ENCODE assay signal across 8 cellular contexts in the genomic region with DNA sequence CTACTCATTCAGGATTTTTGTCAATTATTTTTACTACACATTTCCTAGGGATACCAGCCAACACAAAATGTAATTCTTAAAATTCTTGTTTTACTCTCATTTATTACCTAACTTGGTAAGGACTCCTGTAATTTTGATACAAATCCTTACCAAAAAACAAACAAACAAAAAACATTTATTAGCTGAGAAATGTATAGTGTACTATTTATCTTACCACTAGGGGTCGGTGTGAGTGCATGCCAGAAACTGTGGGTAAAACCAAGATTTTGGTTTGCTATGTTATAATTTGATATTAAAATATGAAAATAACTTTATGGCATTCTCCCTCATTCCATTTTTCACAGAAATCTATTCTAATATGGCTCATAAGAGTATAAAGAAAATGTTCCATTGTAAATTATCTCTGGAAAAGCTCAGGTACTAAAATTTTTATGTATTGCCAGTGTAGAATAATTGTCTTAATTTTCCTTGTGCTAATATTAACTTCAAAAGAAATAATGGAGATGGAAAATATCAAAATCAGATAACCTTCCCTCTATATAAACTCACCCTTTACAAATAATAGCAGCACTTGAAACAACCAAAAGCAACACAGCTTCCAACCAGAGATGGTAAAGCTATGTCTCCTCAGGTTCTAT.
DNase-seq lines count a peak whose midpoint lies in the region; ATAC-seq, FAIRE-seq and TF ChIP-seq lines count a peak whose summit lies in the region.

No MANE protein-coding gene starts in this region.

- no peaks in the 10 kb centered on the region for H4K20me1 ChIP-seq in GM23338 (replicated peaks; ENCODE audit: insufficient read depth)

- H3K4me3 Mint-ChIP-seq in CD14-positive monocyte (no peak overlapping the region), GM23338 (no peak overlapping the region)

- H3K36me3 Mint-ChIP-seq in CD14-positive monocyte (no peaks in the 10 kb centered on the region), GM23338 (ENCODE audit: low read depth) (no peaks in the 10 kb centered on the region)

- no peak overlapping the region for H2AFZ ChIP-seq in GM23338

- no peak overlapping the region for H3K27ac ChIP-seq in GM23338 (ENCODE audit: low read depth)
- H3K27ac ChIP-seq in kidney (ENCODE audit: low read depth in 2 of 2, low read length in 2 of 2), result no peak overlapping the region

- DNase-seq in CD14-positive monocyte (ENCODE audit: low spot score) (no peak), GM23338 (ENCODE audit: low spot score) (peak; percentile 45), SK-MEL-5 (ENCODE audit: low read depth, low spot score) (peak; percentile 35), kidney (no peak), COLO668 (lab: John Stamatoyannopoulos, UW; ENCODE audit: unreplicated experiment) (no peak), NK-92 (lab: John Stamatoyannopoulos, UW; ENCODE audit: unreplicated experiment) (no peak)
- DNase-seq in activated CD4-positive, alpha-beta T cell treated with anti-CD3 and anti-CD28 coated beads, Interleukin-2, amount 50 U/mL, for 1 hour, result no peak
- no peak for DNase-seq in activated naive CD4-positive, alpha-beta T cell (lab: John Stamatoyannopoulos, UW)

- intact Hi-C loops in CD14-positive monocyte (cut with micrococcal nuclease), result no loop called here
- intact Hi-C loops in kidney (cut with DNase I), result no loop called here

- no peaks in the 10 kb centered on the region for H3K9me3 Mint-ChIP-seq in CD14-positive monocyte
- no peaks in the 10 kb centered on the region; the same call in 2 of the 3 replicates for H3K9me3 Mint-ChIP-seq in GM23338

- H3K4me3 ChIP-seq in GM23338 (no peak overlapping the region), kidney (ENCODE audit: low read length in 2 of 2) (no peak overlapping the region)

- H3K79me2 ChIP-seq in GM23338 (replicated peaks; ENCODE audit: insufficient read depth), result no peaks in the 10 kb centered on the region

- in situ Hi-C loops in SK-MEL-5 (cut with HindIII; ENCODE audit: low pct_unique_long_range_greater_than_20kb, low sequenced_read_pairs), result no loop called here

- FAIRE-seq in kidney (lab: Jason Lieb, UNC), result peak; percentile 83

- no peak overlapping the region for H3K9ac ChIP-seq in kidney (ENCODE audit: low read length in 2 of 2)

- H3K4me1 ChIP-seq in GM23338 (ENCODE audit: insufficient read depth), result no peaks in the 10 kb centered on the region
- no peaks in the 10 kb centered on the region for H3K4me1 ChIP-seq in kidney (ENCODE audit: control insufficient read depth in 1 of 2, insufficient read depth in 1 of 2, low read depth in 1 of 2, low read length in 2 of 2)

- TF ChIP-seq CTCF in CD14-positive monocyte (IDR thresholded peaks at IDR 0.05), result peak; percentile 58
- peak; percentile 70 to 96 for TF ChIP-seq CTCF in GM23338 (conservative IDR thresholded peaks at IDR 0.05; ENCODE audit: low read depth in 2 of 2)
- TF ChIP-seq CTCF in kidney (IDR thresholded peaks at IDR 0.05; ENCODE audit: borderline replicate concordance, extremely low read depth, insufficient read depth), result peak; percentile 55

- no peaks in the 10 kb centered on the region for H3K4me1 Mint-ChIP-seq in CD14-positive monocyte
- H3K4me1 Mint-ChIP-seq in GM23338, result no peaks in the 10 kb centered on the region

- no peaks in the 10 kb centered on the region for H3K9me3 ChIP-seq in kidney (ENCODE audit: control insufficient read depth in 1 of 2, low read length in 2 of 2)

- no peak for ATAC-seq in GM23338

- H3K27me3 Mint-ChIP-seq in CD14-positive monocyte (ENCODE audit: low read depth in 3 of 3), result peaks cover 0 to 2% (median 0%) of the 10 kb centered on the region in 3 donors
- H3K27me3 Mint-ChIP-seq in GM23338 (ENCODE audit: insufficient read depth, low read depth, poor library complexity), result no peaks in the 10 kb centered on the region

- no peak overlapping the region for H3K4me2 ChIP-seq in GM23338

- no peaks in the 10 kb centered on the region for H3F3A ChIP-seq in GM23338 (replicated peaks; ENCODE audit: low read depth)

- H3K9me2 ChIP-seq in GM23338 (ENCODE audit: insufficient read depth), result no peaks in the 10 kb centered on the region

- H3K36me3 ChIP-seq in GM23338 (ENCODE audit: insufficient read depth) (no peaks in the 10 kb centered on the region), kidney (ENCODE audit: control insufficient read depth in 1 of 2, insufficient read depth in 2 of 2, low read length in 2 of 2) (no peaks in the 10 kb centered on the region)

- H3K27ac Mint-ChIP-seq in CD14-positive monocyte (no peak overlapping the region), GM23338 (no peak overlapping the region)

- H3K27me3 ChIP-seq in GM23338 (ENCODE audit: insufficient read depth), result no peaks in the 10 kb centered on the region

TF ChIP-seq in GM23338, 12 proteins besides CTCF, POLR2A, EP300 and RAD21:
- TF ChIP-seq, protein P1, sequence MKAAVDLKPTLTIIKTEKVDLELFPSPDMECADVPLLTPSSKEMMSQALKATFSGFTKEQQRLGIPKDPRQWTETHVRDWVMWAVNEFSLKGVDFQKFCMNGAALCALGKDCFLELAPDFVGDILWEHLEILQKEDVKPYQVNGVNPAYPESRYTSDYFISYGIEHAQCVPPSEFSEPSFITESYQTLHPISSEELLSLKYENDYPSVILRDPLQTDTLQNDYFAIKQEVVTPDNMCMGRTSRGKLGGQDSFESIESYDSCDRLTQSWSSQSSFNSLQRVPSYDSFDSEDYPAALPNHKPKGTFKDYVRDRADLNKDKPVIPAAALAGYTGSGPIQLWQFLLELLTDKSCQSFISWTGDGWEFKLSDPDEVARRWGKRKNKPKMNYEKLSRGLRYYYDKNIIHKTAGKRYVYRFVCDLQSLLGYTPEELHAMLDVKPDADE (IDR thresholded peaks at IDR 0.05), result no peak
- TF ChIP-seq, protein P2, sequence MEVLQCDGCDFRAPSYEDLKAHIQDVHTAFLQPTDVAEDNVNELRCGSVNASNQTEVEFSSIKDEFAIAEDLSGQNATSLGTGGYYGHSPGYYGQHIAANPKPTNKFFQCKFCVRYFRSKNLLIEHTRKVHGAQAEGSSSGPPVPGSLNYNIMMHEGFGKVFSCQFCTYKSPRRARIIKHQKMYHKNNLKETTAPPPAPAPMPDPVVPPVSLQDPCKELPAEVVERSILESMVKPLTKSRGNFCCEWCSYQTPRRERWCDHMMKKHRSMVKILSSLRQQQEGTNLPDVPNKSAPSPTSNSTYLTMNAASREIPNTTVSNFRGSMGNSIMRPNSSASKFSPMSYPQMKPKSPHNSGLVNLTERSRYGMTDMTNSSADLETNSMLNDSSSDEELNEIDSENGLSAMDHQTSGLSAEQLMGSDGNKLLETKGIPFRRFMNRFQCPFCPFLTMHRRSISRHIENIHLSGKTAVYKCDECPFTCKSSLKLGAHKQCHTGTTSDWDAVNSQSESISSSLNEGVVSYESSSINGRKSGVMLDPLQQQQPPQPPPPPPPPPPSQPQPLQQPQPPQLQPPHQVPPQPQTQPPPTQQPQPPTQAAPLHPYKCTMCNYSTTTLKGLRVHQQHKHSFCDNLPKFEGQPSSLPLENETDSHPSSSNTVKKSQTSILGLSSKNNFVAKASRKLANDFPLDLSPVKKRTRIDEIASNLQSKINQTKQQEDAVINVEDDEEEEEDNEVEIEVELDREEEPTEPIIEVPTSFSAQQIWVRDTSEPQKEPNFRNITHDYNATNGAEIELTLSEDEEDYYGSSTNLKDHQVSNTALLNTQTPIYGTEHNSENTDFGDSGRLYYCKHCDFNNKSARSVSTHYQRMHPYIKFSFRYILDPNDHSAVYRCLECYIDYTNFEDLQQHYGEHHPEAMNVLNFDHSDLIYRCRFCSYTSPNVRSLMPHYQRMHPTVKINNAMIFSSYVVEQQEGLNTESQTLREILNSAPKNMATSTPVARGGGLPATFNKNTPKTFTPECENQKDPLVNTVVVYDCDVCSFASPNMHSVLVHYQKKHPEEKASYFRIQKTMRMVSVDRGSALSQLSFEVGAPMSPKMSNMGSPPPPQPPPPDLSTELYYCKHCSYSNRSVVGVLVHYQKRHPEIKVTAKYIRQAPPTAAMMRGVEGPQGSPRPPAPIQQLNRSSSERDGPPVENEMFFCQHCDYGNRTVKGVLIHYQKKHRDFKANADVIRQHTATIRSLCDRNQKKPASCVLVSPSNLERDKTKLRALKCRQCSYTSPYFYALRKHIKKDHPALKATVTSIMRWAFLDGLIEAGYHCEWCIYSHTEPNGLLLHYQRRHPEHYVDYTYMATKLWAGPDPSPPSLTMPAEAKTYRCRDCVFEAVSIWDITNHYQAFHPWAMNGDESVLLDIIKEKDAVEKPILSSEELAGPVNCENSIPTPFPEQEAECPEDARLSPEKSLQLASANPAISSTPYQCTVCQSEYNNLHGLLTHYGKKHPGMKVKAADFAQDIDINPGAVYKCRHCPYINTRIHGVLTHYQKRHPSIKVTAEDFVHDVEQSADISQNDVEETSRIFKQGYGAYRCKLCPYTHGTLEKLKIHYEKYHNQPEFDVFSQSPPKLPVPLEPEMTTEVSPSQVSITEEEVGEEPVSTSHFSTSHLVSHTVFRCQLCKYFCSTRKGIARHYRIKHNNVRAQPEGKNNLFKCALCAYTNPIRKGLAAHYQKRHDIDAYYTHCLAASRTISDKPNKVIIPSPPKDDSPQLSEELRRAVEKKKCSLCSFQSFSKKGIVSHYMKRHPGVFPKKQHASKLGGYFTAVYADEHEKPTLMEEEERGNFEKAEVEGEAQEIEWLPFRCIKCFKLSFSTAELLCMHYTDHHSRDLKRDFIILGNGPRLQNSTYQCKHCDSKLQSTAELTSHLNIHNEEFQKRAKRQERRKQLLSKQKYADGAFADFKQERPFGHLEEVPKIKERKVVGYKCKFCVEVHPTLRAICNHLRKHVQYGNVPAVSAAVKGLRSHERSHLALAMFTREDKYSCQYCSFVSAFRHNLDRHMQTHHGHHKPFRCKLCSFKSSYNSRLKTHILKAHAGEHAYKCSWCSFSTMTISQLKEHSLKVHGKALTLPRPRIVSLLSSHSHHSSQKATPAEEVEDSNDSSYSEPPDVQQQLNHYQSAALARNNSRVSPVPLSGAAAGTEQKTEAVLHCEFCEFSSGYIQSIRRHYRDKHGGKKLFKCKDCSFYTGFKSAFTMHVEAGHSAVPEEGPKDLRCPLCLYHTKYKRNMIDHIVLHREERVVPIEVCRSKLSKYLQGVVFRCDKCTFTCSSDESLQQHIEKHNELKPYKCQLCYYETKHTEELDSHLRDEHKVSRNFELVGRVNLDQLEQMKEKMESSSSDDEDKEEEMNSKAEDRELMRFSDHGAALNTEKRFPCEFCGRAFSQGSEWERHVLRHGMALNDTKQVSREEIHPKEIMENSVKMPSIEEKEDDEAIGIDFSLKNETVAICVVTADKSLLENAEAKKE (CRISPR knock-in tag; IDR thresholded peaks at IDR 0.05), result no peak
- no peak for TF ChIP-seq CREB1 (CRISPR knock-in tag; IDR thresholded peaks at IDR 0.05; ENCODE audit: low read depth)
- TF ChIP-seq NANOG (IDR thresholded peaks at IDR 0.05; ENCODE audit: borderline replicate concordance), result no peak
- no peak for TF ChIP-seq ZNF331 (CRISPR knock-in tag; IDR thresholded peaks at IDR 0.05; ENCODE audit: low read depth)
TF ChIP-seq in GM23338: peak in this region for 0.

Comparison
In these comparisons a context has a peak if more than half of its experiments do, and no peak if none do; other contexts are left out.
1. DNase-seq: peak in GM23338 (single experiment) and SK-MEL-5 (single experiment); none in CD14-positive monocyte (single experiment), kidney (single experiment), activated CD4-positive, alpha-beta T cell treated with anti-CD3 and anti-CD28 coated beads, Interleukin-2, amount 50 U/mL, for 1 hour (single experiment), COLO668 (single experiment), NK-92 (single experiment) and activated naive CD4-positive, alpha-beta T cell (0 of 4).
2. Peak in every context shown above with its lines, with median percentiles within 50 percentile points of each other: CTCF ChIP-seq.